Comparison of ENCODE assay signal across 1 cellular context in genomic region chr22:20637740-20638139, GRCh38.
TF ChIP-seq lines count a peak whose summit lies in the region.

No MANE protein-coding gene starts in this region.

TF ChIP-seq in K562, 482 proteins besides CTCF, POLR2A, EP300 and RAD21 (continued from another document):
- TF ChIP-seq ZNF121 (CRISPR knock-in tag; conservative IDR thresholded peaks at IDR 0.05), result 0 out of 2 replicates have a peak, but pooled peaks have one; percentile 4
- TF ChIP-seq MNT (conservative IDR thresholded peaks at IDR 0.05), result no peak
- TF ChIP-seq ZFX (CRISPR knock-in tag; IDR thresholded peaks at IDR 0.05), result no peak
- no peak for TF ChIP-seq ZNF24 (IDR thresholded peaks at IDR 0.05)
- TF ChIP-seq PREB (CRISPR knock-in tag; IDR thresholded peaks at IDR 0.05), result no peak
- TF ChIP-seq ZNF76 (CRISPR knock-in tag; IDR thresholded peaks at IDR 0.05; ENCODE audit: borderline replicate concordance), result 0 out of 2 replicates have a peak, but pooled peaks have one; percentile 64
- 0 out of 2 replicates have a peak, but pooled peaks have one; percentile 32 for TF ChIP-seq JUNB (CRISPR knock-in tag; conservative IDR thresholded peaks at IDR 0.05)
- no peak for TF ChIP-seq CHAMP1 (IDR thresholded peaks at IDR 0.05)
- no peak for TF ChIP-seq ZNF589 (CRISPR knock-in tag; IDR thresholded peaks at IDR 0.05; ENCODE audit: low read depth)
- peak; percentile 38; the same call in 1 of the 2 replicates for TF ChIP-seq ZNF277 (CRISPR knock-in tag; IDR thresholded peaks at IDR 0.05; ENCODE audit: borderline replicate concordance)
- TF ChIP-seq NFE2 (IDR thresholded peaks at IDR 0.05; ENCODE audit: low read depth), result no peak
- no peak for TF ChIP-seq POLR3G (IDR thresholded peaks at IDR 0.05; ENCODE audit: extremely low read depth, insufficient read length, insufficient replicate concordance)
- TF ChIP-seq ZNF311 (CRISPR knock-in tag; IDR thresholded peaks at IDR 0.05), result no peak
- TF ChIP-seq ZNF436 (CRISPR knock-in tag; IDR thresholded peaks at IDR 0.05), result 0 out of 2 replicates have a peak, but pooled peaks have one; percentile 18
- no peak for TF ChIP-seq ZBTB11 (CRISPR knock-in tag; IDR thresholded peaks at IDR 0.05)
- no peak for TF ChIP-seq ZNF586 (CRISPR knock-in tag; conservative IDR thresholded peaks at IDR 0.05)
- TF ChIP-seq CBX3 (IDR thresholded peaks at IDR 0.05; ENCODE audit: borderline replicate concordance in 1 of 2, low read length in 2 of 2), result no peak
- 0 out of 2 replicates have a peak, but pooled peaks have one; percentile 32 for TF ChIP-seq PYGO2 (tag; IDR thresholded peaks at IDR 0.05)
TF ChIP-seq in K562: peak in this region for 7.
